1 cellular context compared by ENCODE assay signal in the genomic region with DNA sequence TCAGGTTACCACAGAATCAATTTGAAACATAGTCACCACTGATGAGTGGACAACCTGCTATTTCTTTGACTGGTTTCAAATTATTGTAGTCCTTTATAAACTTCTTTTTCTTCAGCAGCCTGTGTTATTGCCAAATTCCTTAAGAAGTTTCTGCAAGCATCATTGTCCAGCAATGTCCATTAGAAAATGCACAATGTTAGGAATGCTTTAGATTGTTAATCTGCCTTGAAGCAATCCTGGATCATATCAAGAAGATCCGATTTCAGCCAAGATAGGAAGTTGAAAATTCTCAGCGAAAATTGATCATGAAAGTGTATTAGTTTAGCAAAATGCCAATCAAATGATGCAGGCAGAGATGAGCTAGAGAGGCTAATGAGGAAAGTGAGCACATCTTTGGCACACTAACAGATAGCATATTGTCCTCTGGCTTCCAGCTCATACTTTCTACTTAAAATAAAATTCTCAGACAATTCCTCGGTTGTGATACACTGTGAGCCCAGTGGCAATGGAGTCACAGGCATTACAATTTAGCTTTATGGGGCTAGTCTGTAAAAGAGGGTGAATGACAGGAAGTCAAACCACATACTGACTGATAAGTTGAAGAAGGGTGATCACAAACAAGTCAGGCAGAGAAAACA.
TF ChIP-seq lines count a peak whose summit lies in the region.

No MANE protein-coding gene starts in this region.

TF ChIP-seq in H1, 55 proteins besides CTCF, POLR2A, EP300 and RAD21:
- TF ChIP-seq SRF (IDR thresholded peaks at IDR 0.05; ENCODE audit: low read depth, low read length) (no peak), CEBPB (IDR thresholded peaks at IDR 0.05; ENCODE audit: low read depth, low read length) (no peak), SP4 (IDR thresholded peaks at IDR 0.05; ENCODE audit: low read length) (no peak), GABPA (IDR thresholded peaks at IDR 0.05; ENCODE audit: borderline replicate concordance, insufficient read depth, low read length) (no peak), SIX5 (IDR thresholded peaks at IDR 0.05; ENCODE audit: low read depth, low read length) (no peak)
